14 cellular contexts compared by ENCODE assay signal in genomic region chr18:45456076-45457066, GRCh38.
DNase-seq lines count a peak whose midpoint lies in the region; ATAC-seq and TF ChIP-seq lines count a peak whose summit lies in the region.
"Had no signal": no experiment of that assay in that cellular context is flagged by ENCODE, and none has a peak within 500 bp of the region (broad histone marks: within the 10 kb centered on the region; RNA-seq: fewer than 3 reads in every experiment).

No MANE protein-coding gene starts in this region.

- peak overlapping the region; percentile 45 for H3K27ac Mint-ChIP-seq in mesothelial cell of epicardium
- H3K27ac Mint-ChIP-seq in CD8-positive, alpha-beta T cell: no peak overlapping the region
- H3K27ac Mint-ChIP-seq: activated naive CD4-positive, alpha-beta T cell treated with anti-CD3 and anti-CD28 coated beads, Interleukin-2, amount 50 U/mL, for 24 hours had no signal

- H3K9me2 ChIP-seq in SK-N-SH: no peaks in the 10 kb centered on the region

- TF ChIP-seq CTCF in GM12874 (IDR thresholded peaks at IDR 0.05; ENCODE audit: insufficient read depth, low read depth, low read length) (0 out of 2 replicates have a peak, but pooled peaks have one; percentile 5), NB4 (IDR thresholded peaks at IDR 0.05; ENCODE audit: low read depth, low read length) (no peak), SK-N-SH (IDR thresholded peaks at IDR 0.05) (no peak), mesothelial cell of epicardium (IDR thresholded peaks at IDR 0.05; ENCODE audit: unreplicated experiment) (no peak)
- TF ChIP-seq CTCF in CD8-positive, alpha-beta T cell (IDR thresholded peaks at IDR 0.05): no peak

- peaks cover 0 to 13% of the 10 kb centered on the region in 2 experiments; a peak in 2 of 4 replicates for H3K4me1 ChIP-seq in SK-N-SH (ENCODE audit: control insufficient read depth in 1 of 2, insufficient read depth in 2 of 2, low read depth in 1 of 2, low read length in 1 of 2)
- H3K4me1 ChIP-seq in CD8-positive, alpha-beta T cell (ENCODE audit: insufficient read depth, low read length): no peaks in the 10 kb centered on the region
- H3K4me1 ChIP-seq: pancreas had no signal

- no peak overlapping the region for H3K4me3 Mint-ChIP-seq in mesothelial cell of epicardium
- no peak overlapping the region for H3K4me3 Mint-ChIP-seq in CD8-positive, alpha-beta T cell
- H3K4me3 Mint-ChIP-seq: activated naive CD4-positive, alpha-beta T cell treated with anti-CD3 and anti-CD28 coated beads, Interleukin-2, amount 50 U/mL, for 24 hours had no signal

- H3K4me2 ChIP-seq in SK-N-SH: no peak overlapping the region

- H3K36me3 Mint-ChIP-seq in mesothelial cell of epicardium: no peaks in the 10 kb centered on the region
- no peaks in the 10 kb centered on the region for H3K36me3 Mint-ChIP-seq in CD8-positive, alpha-beta T cell
- H3K36me3 Mint-ChIP-seq: activated naive CD4-positive, alpha-beta T cell treated with anti-CD3 and anti-CD28 coated beads, Interleukin-2, amount 50 U/mL, for 24 hours had no signal

- no peaks in the 10 kb centered on the region for H3F3A ChIP-seq in SK-N-SH (replicated peaks; ENCODE audit: insufficient read depth)

- ATAC-seq in GM19023 (IDR thresholded peaks at IDR 0.05; ENCODE audit: unreplicated experiment): no peak
- no peak for ATAC-seq in CD8-positive, alpha-beta T cell
- ATAC-seq: pancreas; stimulated activated naive CD8-positive, alpha-beta T cell treated with anti-CD3 and anti-CD28 coated beads, Interleukin-15, Interleukin-2, amounts not matched to agents 100 U/mL and 50 U/mL, for 24 hours had no signal

- TF ChIP-seq EP300 in SK-N-SH (IDR thresholded peaks at IDR 0.05; ENCODE audit: borderline replicate concordance in 1 of 2, low read depth in 1 of 2, low read length in 1 of 2): no peak

- H2AFZ ChIP-seq in SK-N-SH (ENCODE audit: low read depth): no peak overlapping the region

- H3K27me3 Mint-ChIP-seq in mesothelial cell of epicardium (ENCODE audit: low read depth): no peaks in the 10 kb centered on the region
- H3K27me3 Mint-ChIP-seq in CD8-positive, alpha-beta T cell (ENCODE audit: low read depth): peaks cover 14% of the 10 kb centered on the region

- peak overlapping the region in 1 of 2 experiments; percentile 58; a peak in 2 of 4 replicates for H3K27ac ChIP-seq in SK-N-SH (ENCODE audit: low read depth in 2 of 2, low read length in 1 of 2)
- H3K27ac ChIP-seq in CD8-positive, alpha-beta T cell (ENCODE audit: low read depth, low read length): no peak overlapping the region
- H3K27ac ChIP-seq: pancreas, SK-N-MC had no signal

- no peak for TF ChIP-seq RAD21 in SK-N-SH (IDR thresholded peaks at IDR 0.05; ENCODE audit: low read length)

- H3K27me3 ChIP-seq in SK-N-SH (ENCODE audit: insufficient read depth): no peaks in the 10 kb centered on the region; the same call in 1 of the 2 replicates
- H3K27me3 ChIP-seq in CD8-positive, alpha-beta T cell (ENCODE audit: insufficient read depth, low read length): no peaks in the 10 kb centered on the region
- H3K27me3 ChIP-seq: pancreas had no signal

- WGBS in SK-N-SH (ENCODE audit: low lambda C conversion rate): 68% methylated on average over 4 of the region's 5 CpGs

- no peak for TF ChIP-seq POLR2A in NB4 (IDR thresholded peaks at IDR 0.05; ENCODE audit: extremely low read depth, insufficient read length)

- H3K4me1 Mint-ChIP-seq in mesothelial cell of epicardium: peaks cover 16% of the 10 kb centered on the region
- no peaks in the 10 kb centered on the region for H3K4me1 Mint-ChIP-seq in CD8-positive, alpha-beta T cell (ENCODE audit: low read depth)
- H3K4me1 Mint-ChIP-seq: activated naive CD4-positive, alpha-beta T cell treated with anti-CD3 and anti-CD28 coated beads, Interleukin-2, amount 50 U/mL, for 24 hours had no signal

- H3K79me2 ChIP-seq in SK-N-SH (ENCODE audit: insufficient read depth): no peaks in the 10 kb centered on the region

- no peak overlapping the region for H3K9ac ChIP-seq in SK-N-SH

- H3K4me3 ChIP-seq in NB4 (ENCODE audit: low read depth, low read length): no peak overlapping the region
- no peak overlapping the region for H3K4me3 ChIP-seq in SK-N-SH (ENCODE audit: low read depth in 2 of 2, low read length in 1 of 2)
- H3K4me3 ChIP-seq in CD8-positive, alpha-beta T cell (ENCODE audit: low read depth, low read length): no peak overlapping the region
- H3K4me3 ChIP-seq: pancreas, SK-N-MC had no signal

- no peaks in the 10 kb centered on the region for H4K20me1 ChIP-seq in SK-N-SH (ENCODE audit: insufficient read depth)

- intact Hi-C loops in CD8-positive, alpha-beta T cell (cut with DNase I, micrococcal nuclease): no loop called here

- DNase-seq in NB4 (ENCODE audit: low read depth): peak; percentile 18
- no peak for DNase-seq in SK-N-SH
- DNase-seq in mesothelial cell of epicardium (ENCODE audit: low spot score in 2 of 2, unreplicated experiment in 2 of 2): no peak
- DNase-seq in DMS114 treated with DMSO at 0.1 percent for 48 hours (lab: John Stamatoyannopoulos, UW; ENCODE audit: unreplicated experiment): no peak
- DNase-seq in CD8-positive, alpha-beta T cell: no peak
- no peak for DNase-seq in COLO668 (lab: John Stamatoyannopoulos, UW; ENCODE audit: unreplicated experiment)
- DNase-seq: activated CD4-positive, alpha-beta T cell treated with anti-CD3 and anti-CD28 coated beads, Interleukin-2, amount 50 U/mL, for 48 hours; cortex of kidney; pancreas; stimulated activated naive CD8-positive, alpha-beta T cell treated with anti-CD3 and anti-CD28 coated beads, Interleukin-15, Interleukin-2, amounts not matched to agents 100 U/mL and 50 U/mL, for 24 hours had no signal

- H3K36me3 ChIP-seq in SK-N-SH (replicated peaks in 1 of 2; ENCODE audit: control insufficient read depth in 1 of 2, insufficient read depth in 2 of 2, low read length in 1 of 2): no peaks in the 10 kb centered on the region
- no peaks in the 10 kb centered on the region for H3K36me3 ChIP-seq in CD8-positive, alpha-beta T cell (ENCODE audit: insufficient read depth, low read length)
- H3K36me3 ChIP-seq: pancreas had no signal

- POLR2A ChIA-PET in SK-N-SH (lab: Yijun Ruan, JAX): interaction anchor here (0.6 kb wide), 1 partner anchor 10 kb away, joined by 3 read pairs; no protein-coding TSS in a partner anchor
- POLR2A ChIA-PET in CD8-positive, alpha-beta T cell (lab: Charles Lee): no interaction called here

- CTCF ChIA-PET in SK-N-SH (lab: Yijun Ruan, JAX): interaction anchor here (0.8 kb wide), 1 partner anchor 9 kb away, joined by 3 read pairs; no protein-coding TSS in a partner anchor
- CTCF ChIA-PET in CD8-positive, alpha-beta T cell (lab: Charles Lee): interaction anchor here (0.7 kb wide), 1 partner anchor 1020 kb away, joined by 3 read pairs; no protein-coding TSS in a partner anchor

- peaks cover 8% of the 10 kb centered on the region for H3K9me3 Mint-ChIP-seq in mesothelial cell of epicardium
- H3K9me3 Mint-ChIP-seq in CD8-positive, alpha-beta T cell: no peaks in the 10 kb centered on the region
- H3K9me3 Mint-ChIP-seq: activated naive CD4-positive, alpha-beta T cell treated with anti-CD3 and anti-CD28 coated beads, Interleukin-2, amount 50 U/mL, for 24 hours had no signal

- no peaks in the 10 kb centered on the region for H3K9me3 ChIP-seq in SK-N-SH
- H3K9me3 ChIP-seq in CD8-positive, alpha-beta T cell (ENCODE audit: low read length): no peaks in the 10 kb centered on the region
- H3K9me3 ChIP-seq: pancreas had no signal

TF ChIP-seq in SK-N-SH, 30 proteins besides CTCF, POLR2A, EP300 and RAD21:
- TF ChIP-seq MEF2A (IDR thresholded peaks at IDR 0.05; ENCODE audit: borderline replicate concordance, low read depth) (no peak), RCOR1 (IDR thresholded peaks at IDR 0.05; ENCODE audit: low read length) (0 out of 2 replicates have a peak, but pooled peaks have one; percentile 6)
